18 cellular contexts compared by ENCODE assay signal in the genomic region with DNA sequence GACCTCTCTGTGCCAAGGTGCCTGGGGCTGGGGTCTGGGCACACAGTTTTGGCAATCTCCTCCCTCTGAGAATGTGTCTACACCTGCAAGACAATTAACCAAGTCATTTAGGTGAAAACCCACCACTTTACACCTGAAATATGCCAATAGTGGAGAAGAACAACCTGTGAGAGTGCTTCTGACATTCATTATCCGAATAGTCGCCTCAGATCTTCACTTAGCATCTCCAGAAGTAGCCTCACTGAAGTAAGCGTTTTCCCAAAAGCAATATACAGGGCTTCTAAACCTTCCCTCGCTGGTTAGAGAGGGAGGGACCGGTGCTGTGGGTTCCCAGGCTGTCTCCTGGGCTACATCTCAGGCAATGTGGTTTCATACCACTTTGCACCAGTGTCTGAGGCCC.
"Had no signal": no experiment of that assay in that cellular context is flagged by ENCODE, and none has a peak within 500 bp of the region (broad histone marks: within the 10 kb centered on the region; RNA-seq: fewer than 3 reads in every experiment).

No MANE protein-coding gene starts in this region.

- H3K36me3 Mint-ChIP-seq: immature natural killer cell, memory B cell had no signal

- H3K4me1 Mint-ChIP-seq: immature natural killer cell, memory B cell had no signal

- H3K36me3 ChIP-seq: colonic mucosa, esophagus muscularis mucosa, gastroesophageal sphincter, heart left ventricle, left ventricle myocardium inferior had no signal

- H3K9me3 Mint-ChIP-seq: dendritic cell treated with granulocyte-macrophage colony-stimulating factor and Interleukin-4, amounts not matched to agents 40 ng/mL and 50 ng/mL, for 4 days; effector memory CD8-positive, alpha-beta T cell; memory B cell had no signal

- H3K27ac Mint-ChIP-seq: dendritic cell treated with granulocyte-macrophage colony-stimulating factor and Interleukin-4, amounts not matched to agents 40 ng/mL and 50 ng/mL, for 4 days; effector memory CD8-positive, alpha-beta T cell; immature natural killer cell; memory B cell had no signal

- DNase-seq: colonic mucosa; cortex of kidney; effector CD8-positive, alpha-beta T cell; effector memory CD8-positive, alpha-beta T cell; foreskin keratinocyte; immature natural killer cell; left cardiac atrium; left ventricle myocardium inferior; mammary epithelial cell; mesendoderm; midbrain had no signal

- H3K4me1 ChIP-seq: colonic mucosa, esophagus muscularis mucosa, foreskin keratinocyte, gastroesophageal sphincter, left ventricle myocardium inferior had no signal

- ATAC-seq: effector memory CD8-positive, alpha-beta T cell; foreskin keratinocyte; gastroesophageal sphincter; heart left ventricle; left cardiac atrium had no signal

- H3K9me3 ChIP-seq: colonic mucosa, esophagus muscularis mucosa, gastroesophageal sphincter, heart left ventricle, left ventricle myocardium inferior had no signal

- H3K27me3 Mint-ChIP-seq: dendritic cell treated with granulocyte-macrophage colony-stimulating factor and Interleukin-4, amounts not matched to agents 40 ng/mL and 50 ng/mL, for 4 days had no signal

- H3K27me3 ChIP-seq: colonic mucosa, esophagus muscularis mucosa, foreskin keratinocyte, gastroesophageal sphincter, hepatocyte had no signal

- H3K27ac ChIP-seq: colonic mucosa, esophagus muscularis mucosa, foreskin keratinocyte, gastroesophageal sphincter, heart left ventricle, hepatocyte, left ventricle myocardium inferior had no signal

- H3K4me3 ChIP-seq: colonic mucosa, esophagus muscularis mucosa, gastroesophageal sphincter, heart left ventricle, hepatocyte, left ventricle myocardium inferior, lung had no signal

- H3K4me3 Mint-ChIP-seq: dendritic cell treated with granulocyte-macrophage colony-stimulating factor and Interleukin-4, amounts not matched to agents 40 ng/mL and 50 ng/mL, for 4 days; effector memory CD8-positive, alpha-beta T cell; immature natural killer cell; memory B cell had no signal
